Comparison of ENCODE assay signal across 1 cellular context in the genomic region with DNA sequence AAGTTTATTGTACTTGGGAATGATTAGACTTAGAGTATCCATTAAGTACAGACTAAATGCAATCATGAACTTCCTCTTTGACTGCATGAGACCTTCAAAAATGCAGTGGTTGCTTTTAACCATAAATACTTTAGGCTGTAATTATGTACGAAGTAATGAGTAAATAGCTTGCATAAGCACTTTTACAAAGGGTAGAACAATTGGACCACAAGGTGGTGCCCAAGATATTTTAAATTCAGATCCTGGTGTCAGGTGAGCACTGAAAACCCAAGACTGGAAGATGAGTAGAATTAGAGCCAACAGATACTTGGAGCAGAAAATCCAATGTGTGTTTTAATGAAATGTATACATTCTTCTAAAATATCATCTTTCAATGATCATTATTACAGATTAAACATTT.
TF ChIP-seq lines count a peak whose summit lies in the region.

No MANE protein-coding gene starts in this region.

TF ChIP-seq in WTC11, 78 proteins besides CTCF, POLR2A, EP300 and RAD21 (continued from another document):
- TF ChIP-seq, protein P1, sequence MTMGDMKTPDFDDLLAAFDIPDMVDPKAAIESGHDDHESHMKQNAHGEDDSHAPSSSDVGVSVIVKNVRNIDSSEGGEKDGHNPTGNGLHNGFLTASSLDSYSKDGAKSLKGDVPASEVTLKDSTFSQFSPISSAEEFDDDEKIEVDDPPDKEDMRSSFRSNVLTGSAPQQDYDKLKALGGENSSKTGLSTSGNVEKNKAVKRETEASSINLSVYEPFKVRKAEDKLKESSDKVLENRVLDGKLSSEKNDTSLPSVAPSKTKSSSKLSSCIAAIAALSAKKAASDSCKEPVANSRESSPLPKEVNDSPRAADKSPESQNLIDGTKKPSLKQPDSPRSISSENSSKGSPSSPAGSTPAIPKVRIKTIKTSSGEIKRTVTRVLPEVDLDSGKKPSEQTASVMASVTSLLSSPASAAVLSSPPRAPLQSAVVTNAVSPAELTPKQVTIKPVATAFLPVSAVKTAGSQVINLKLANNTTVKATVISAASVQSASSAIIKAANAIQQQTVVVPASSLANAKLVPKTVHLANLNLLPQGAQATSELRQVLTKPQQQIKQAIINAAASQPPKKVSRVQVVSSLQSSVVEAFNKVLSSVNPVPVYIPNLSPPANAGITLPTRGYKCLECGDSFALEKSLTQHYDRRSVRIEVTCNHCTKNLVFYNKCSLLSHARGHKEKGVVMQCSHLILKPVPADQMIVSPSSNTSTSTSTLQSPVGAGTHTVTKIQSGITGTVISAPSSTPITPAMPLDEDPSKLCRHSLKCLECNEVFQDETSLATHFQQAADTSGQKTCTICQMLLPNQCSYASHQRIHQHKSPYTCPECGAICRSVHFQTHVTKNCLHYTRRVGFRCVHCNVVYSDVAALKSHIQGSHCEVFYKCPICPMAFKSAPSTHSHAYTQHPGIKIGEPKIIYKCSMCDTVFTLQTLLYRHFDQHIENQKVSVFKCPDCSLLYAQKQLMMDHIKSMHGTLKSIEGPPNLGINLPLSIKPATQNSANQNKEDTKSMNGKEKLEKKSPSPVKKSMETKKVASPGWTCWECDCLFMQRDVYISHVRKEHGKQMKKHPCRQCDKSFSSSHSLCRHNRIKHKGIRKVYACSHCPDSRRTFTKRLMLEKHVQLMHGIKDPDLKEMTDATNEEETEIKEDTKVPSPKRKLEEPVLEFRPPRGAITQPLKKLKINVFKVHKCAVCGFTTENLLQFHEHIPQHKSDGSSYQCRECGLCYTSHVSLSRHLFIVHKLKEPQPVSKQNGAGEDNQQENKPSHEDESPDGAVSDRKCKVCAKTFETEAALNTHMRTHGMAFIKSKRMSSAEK (CRISPR knock-in tag; IDR thresholded peaks at IDR 0.05; ENCODE audit: borderline replicate concordance): no peak
- no peak for TF ChIP-seq ZNF317 (CRISPR knock-in tag; IDR thresholded peaks at IDR 0.05; ENCODE audit: borderline replicate concordance, low read depth)
- TF ChIP-seq TEAD4 (CRISPR knock-in tag; IDR thresholded peaks at IDR 0.05): no peak
- TF ChIP-seq FOXJ3 (CRISPR knock-in tag; IDR thresholded peaks at IDR 0.05; ENCODE audit: borderline replicate concordance): no peak
TF ChIP-seq in WTC11: peak in this region for 0.
